ENCODE assay signal across 9 cellular contexts in genomic region chr2:231181848-231182247, GRCh38. TPM values are rescaled to one million over a fixed set of nuclear protein-coding genes. Genes with fewer than 3 reads are reported as not detected.
DNase-seq lines count a peak whose midpoint lies in the region; TF ChIP-seq lines count a peak whose summit lies in the region.
"Had no signal": no experiment of that assay in that cellular context is flagged by ENCODE, and none has a peak within 500 bp of the region (broad histone marks: within the 10 kb centered on the region; RNA-seq: fewer than 3 reads in every experiment).

No MANE protein-coding gene starts in this region.

- H3K18ac ChIP-seq in neuronal stem cell (ENCODE audit: low read length), result peak overlapping the region; percentile 15

- H2BK15ac ChIP-seq in neuronal stem cell (ENCODE audit: low read length), result no peak overlapping the region

- no peak overlapping the region for H2BK120ac ChIP-seq in neuronal stem cell (ENCODE audit: low read depth, low read length)

- no peaks in the 10 kb centered on the region for H3K36me3 ChIP-seq in neuronal stem cell (replicated peaks in 1 of 2; ENCODE audit: control insufficient read depth in 2 of 2, insufficient read depth in 2 of 2, low read length in 2 of 2)

- H3K4me2 ChIP-seq in neuronal stem cell (ENCODE audit: insufficient read depth, low read length, poor library complexity, severe bottlenecking), result no peak overlapping the region

- H3K23ac ChIP-seq in neuronal stem cell (ENCODE audit: low read depth, low read length, poor library complexity), result no peak overlapping the region

- H2AFZ ChIP-seq in neuronal stem cell (ENCODE audit: low read length), result no peak overlapping the region

- H4K8ac ChIP-seq in neuronal stem cell (ENCODE audit: low read depth, low read length), result no peak overlapping the region

- no peak overlapping the region for H3K14ac ChIP-seq in neuronal stem cell (ENCODE audit: low read length)

- TF ChIP-seq CTCF in GM20000 (IDR thresholded peaks at IDR 0.05; ENCODE audit: extremely low read depth, missing control alignments) (no peak), choroid plexus epithelial cell (conservative IDR thresholded peaks at IDR 0.05; ENCODE audit: low read depth, low read length) (no peak)

- DNase-seq in Ammon's horn (ENCODE audit: low spot score), result peak; percentile 53
- DNase-seq in GM20000 (ENCODE audit: low spot score), result peak; percentile 69
- DNase-seq in LHCN-M2 (ENCODE audit: low read depth), result peak; percentile 93
- DNase-seq in choroid plexus epithelial cell (ENCODE audit: low read depth), result peak; percentile 60
- DNase-seq in neuronal stem cell (ENCODE audit: low spot score), result no peak
- no peak for DNase-seq in DMS79 (lab: John Stamatoyannopoulos, UW)
- no peak for DNase-seq in NCI-H1436 treated with DMSO at 0.1 percent for 48 hours (lab: John Stamatoyannopoulos, UW)
- no peak for DNase-seq in stimulated activated CD4-positive, alpha-beta T cell treated with anti-CD3 and anti-CD28 coated beads, Interleukin-4, amount 100 ng/mL, for 24 hours

- H3K9ac ChIP-seq in neuronal stem cell (ENCODE audit: low read depth, low read length, poor library complexity), result no peak overlapping the region

- no CpG with 5 or more reads among the region's 7 CpGs for WGBS in neuronal stem cell (ENCODE audit: extremely low coverage in 2 of 2, insufficient read length in 2 of 2, insufficient replicate concordance in 1 of 2), 2 donors

- H3K4me3 ChIP-seq in choroid plexus epithelial cell (ENCODE audit: low read depth, low read length) (no peak overlapping the region), neuronal stem cell (ENCODE audit: low read length in 2 of 2) (peak overlapping the region in 1 of 2 donors; percentile 2)

- peaks cover 0 to 7% of the 10 kb centered on the region in 2 donors for H3K4me1 ChIP-seq in neuronal stem cell (ENCODE audit: control insufficient read depth in 2 of 2, insufficient read depth in 1 of 2, low read depth in 1 of 2, low read length in 2 of 2)

- no peak overlapping the region for H3K27ac ChIP-seq in neuronal stem cell (replicated peaks; ENCODE audit: low read length)

- no peaks in the 10 kb centered on the region for H3K9me3 ChIP-seq in neuronal stem cell (replicated peaks in 1 of 2; ENCODE audit: control insufficient read depth in 2 of 2, insufficient read depth in 1 of 2, low read depth in 1 of 2, low read length in 2 of 2)

- no peak overlapping the region for H2BK12ac ChIP-seq in neuronal stem cell (ENCODE audit: low read length)

- no peaks in the 10 kb centered on the region for H3K79me1 ChIP-seq in neuronal stem cell (ENCODE audit: low read depth, low read length)

- no peak overlapping the region for H3K4ac ChIP-seq in neuronal stem cell (ENCODE audit: low read length)

- H2AK5ac ChIP-seq in neuronal stem cell (ENCODE audit: low read depth, low read length), result no peak overlapping the region

- no peak overlapping the region for H2BK5ac ChIP-seq in neuronal stem cell (ENCODE audit: low read length)

- H4K91ac ChIP-seq in neuronal stem cell (ENCODE audit: low read depth, low read length, poor library complexity), result no peak overlapping the region

- no peaks in the 10 kb centered on the region for H3K27me3 ChIP-seq in neuronal stem cell (ENCODE audit: control insufficient read depth in 3 of 3, insufficient read depth in 3 of 3, low read depth in 1 of 3, low read length in 3 of 3)

RNA-seq across cellular contexts. Expression of gene ARMC9, which starts 16.6 kb away (rescaled TPM):
- 37.7 and 39.8 TPM in 2 replicates for total RNA-seq in LHCN-M2 (2014; rRNA removed)
- 55.3 TPM for polyA plus RNA-seq in LHCN-M2 (2012)
- polyA plus RNA-seq in neuronal stem cell (2013, experiment 1 of 2), result 24.2 TPM
- 22.8 TPM for polyA plus RNA-seq in neuronal stem cell (2013, experiment 2 of 2)

RNA-seq across cellular contexts. Expression of gene HTR2B, which starts 57.0 kb away (rescaled TPM):
- 0.13 and 0.52 TPM in 2 replicates for total RNA-seq in LHCN-M2 (2014; rRNA removed)
- polyA plus RNA-seq in LHCN-M2 (2012), result 0.18 TPM
- polyA plus RNA-seq in neuronal stem cell (2013, experiment 1 of 2), result not detected
- not detected for polyA plus RNA-seq in neuronal stem cell (2013, experiment 2 of 2)
- total RNA-seq: neural crest cell had no signal

Comparison
In these comparisons a context has a peak if more than half of its experiments do, and no peak if none do; other contexts are left out.
1. DNase-seq: peak in Ammon's horn (single experiment), GM20000 (single experiment), LHCN-M2 (single experiment) and choroid plexus epithelial cell (single experiment); none in neuronal stem cell (single experiment), DMS79 (single experiment), NCI-H1436 treated with DMSO at 0.1 percent for 48 hours (single experiment) and stimulated activated CD4-positive, alpha-beta T cell treated with anti-CD3 and anti-CD28 coated beads, Interleukin-4, amount 100 ng/mL, for 24 hours (single experiment).